ENCODE assay signal across 1 cellular context in the genomic region with DNA sequence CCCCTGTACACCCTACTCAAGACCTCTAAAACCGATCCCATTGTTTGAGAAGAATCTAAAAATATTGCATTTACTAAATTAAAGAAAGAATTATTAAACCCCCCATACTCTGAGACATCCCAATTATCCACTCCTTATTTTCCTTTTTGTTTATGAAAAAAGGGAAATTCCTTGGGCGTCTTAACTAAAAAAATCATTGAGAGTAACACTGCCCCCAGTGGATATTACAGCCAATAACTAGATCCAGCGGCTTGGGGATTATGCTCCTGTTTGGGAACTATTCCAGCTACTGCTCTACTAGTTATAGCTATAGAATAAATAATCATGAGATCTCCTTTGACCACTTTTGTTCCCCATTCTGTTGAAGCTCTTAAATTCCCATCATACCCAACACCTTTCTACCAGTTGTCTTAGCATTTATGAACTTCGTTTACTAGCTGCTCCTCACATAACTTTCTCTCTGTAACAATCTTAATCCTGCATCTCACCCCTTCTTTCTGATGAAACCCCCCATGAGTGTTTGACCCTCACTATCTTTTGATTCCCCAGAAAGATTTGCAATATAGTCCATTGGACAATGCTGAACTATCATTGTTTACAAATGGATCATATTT.
A peak's percentile ranks its signal among the peaks of the same experiment; 100 is the strongest.
TF ChIP-seq lines count a peak whose summit lies in the region.

No MANE protein-coding gene starts in this region.

TF ChIP-seq in K562, 482 proteins besides CTCF, POLR2A, EP300 and RAD21:
- TF ChIP-seq ZNF384 (IDR thresholded peaks at IDR 0.05; ENCODE audit: low read depth, low read length) (0 out of 2 replicates have a peak, but pooled peaks have one; percentile 16), LCOR (CRISPR knock-in tag; IDR thresholded peaks at IDR 0.05) (no peak), KLF10 (CRISPR knock-in tag; IDR thresholded peaks at IDR 0.05) (no peak)
